ENCODE assay signal across 21 cellular contexts in genomic region chrX:124984140-124984813, GRCh38. TPM values are rescaled to one million over a fixed set of nuclear protein-coding genes. Genes with fewer than 3 reads are reported as not detected.
DNase-seq lines count a peak whose midpoint lies in the region; ATAC-seq, FAIRE-seq and TF ChIP-seq lines count a peak whose summit lies in the region.
"Had no signal": no experiment of that assay in that cellular context is flagged by ENCODE, and none has a peak within 500 bp of the region (broad histone marks: within the 10 kb centered on the region; RNA-seq: fewer than 3 reads in every experiment).

No MANE protein-coding gene starts in this region.

- no peaks in the 10 kb centered on the region for H3K9me3 Mint-ChIP-seq in naive thymus-derived CD8-positive, alpha-beta T cell
- H3K9me3 Mint-ChIP-seq: H9 had no signal

- TF ChIP-seq POLR2A in right lobe of liver (IDR thresholded peaks at IDR 0.05): no peak

- no peak overlapping the region for H3K27ac Mint-ChIP-seq in naive thymus-derived CD8-positive, alpha-beta T cell
- H3K27ac Mint-ChIP-seq: CD4-positive, CD25-positive, alpha-beta regulatory T cell; CD8-positive, alpha-beta memory T cell; H9 had no signal

- no peaks in the 10 kb centered on the region for H3K36me3 ChIP-seq in right lobe of liver
- H3K36me3 ChIP-seq: BE2C had no signal

- WGBS in right lobe of liver (ENCODE audit: insufficient coverage, low coverage, low lambda C conversion rate, missing lambda C conversion rate): 36% methylated on average over 3 of the region's 3 CpGs

- H3K4me3 Mint-ChIP-seq in naive thymus-derived CD8-positive, alpha-beta T cell: no peak overlapping the region
- H3K4me3 Mint-ChIP-seq: CD4-positive, CD25-positive, alpha-beta regulatory T cell; CD8-positive, alpha-beta memory T cell; H9 had no signal

- POLR2A ChIA-PET in HEK293T (lab: Yijun Ruan, JAX): no interaction called here
- POLR2A ChIA-PET in naive thymus-derived CD8-positive, alpha-beta T cell (lab: Charles Lee): no interaction called here

- H3K4me1 ChIP-seq in right lobe of liver: no peaks in the 10 kb centered on the region
- H3K4me1 ChIP-seq: BE2C had no signal

- peak overlapping the region; percentile 13 to 64 (median 46) for H3K27ac ChIP-seq in right lobe of liver
- H3K27ac ChIP-seq: HL-60 had no signal

- no peaks in the 10 kb centered on the region for H3K9me3 ChIP-seq in right lobe of liver
- H3K9me3 ChIP-seq: BE2C had no signal

- peak overlapping the region in 2 of 3 donors; percentile 4 to 30 for H3K4me3 ChIP-seq in right lobe of liver

- peak; percentile 41 to 86 (median 78) for ATAC-seq in right lobe of liver
- ATAC-seq in naive thymus-derived CD8-positive, alpha-beta T cell: no peak

- FAIRE-seq in RCC 7860 (lab: Jason Lieb, UNC): peak; percentile 70
- FAIRE-seq: A204.1, H1 had no signal

- H3K27me3 ChIP-seq in right lobe of liver: no peaks in the 10 kb centered on the region
- H3K27me3 ChIP-seq: BE2C had no signal

- CTCF ChIA-PET in HEK293T (lab: Yijun Ruan, JAX): no interaction called here

- no peaks in the 10 kb centered on the region for H3K4me1 Mint-ChIP-seq in naive thymus-derived CD8-positive, alpha-beta T cell
- H3K4me1 Mint-ChIP-seq: CD4-positive, CD25-positive, alpha-beta regulatory T cell; CD8-positive, alpha-beta memory T cell had no signal

- no peak for DNase-seq in HEK293T (ENCODE audit: extremely low spot score)
- DNase-seq in RCC 7860 (ENCODE audit: low spot score): peak; percentile 3
- peak; percentile 0 for DNase-seq in glomerular visceral epithelial cell (ENCODE audit: extremely low spot score)
- DNase-seq in right lobe of liver: no peak
- DNase-seq in naive thymus-derived CD8-positive, alpha-beta T cell: no peak
- DNase-seq in RPMI8226: no peak
- DNase-seq: ACHN; BE2C; C1 segment of cervical spinal cord; CD4-positive, CD25-positive, alpha-beta regulatory T cell; CD8-positive, alpha-beta memory T cell; COR-L47; DMS 273 treated with DMSO at 0.1 percent for 48 hours; DMS79; GDM1; H9; IMR-90; KBM-7 had no signal

- no peaks in the 10 kb centered on the region for H3K27me3 Mint-ChIP-seq in naive thymus-derived CD8-positive, alpha-beta T cell
- H3K27me3 Mint-ChIP-seq: CD4-positive, CD25-positive, alpha-beta regulatory T cell had no signal

- intact Hi-C loops in right lobe of liver (cut with DNase I): no loop called here

- H3K36me3 Mint-ChIP-seq in naive thymus-derived CD8-positive, alpha-beta T cell: no peaks in the 10 kb centered on the region
- H3K36me3 Mint-ChIP-seq: CD4-positive, CD25-positive, alpha-beta regulatory T cell; CD8-positive, alpha-beta memory T cell had no signal

- no peak for TF ChIP-seq CTCF in right lobe of liver (IDR thresholded peaks at IDR 0.05)

TF ChIP-seq in HEK293T, 16 proteins besides CTCF, POLR2A, EP300 and RAD21:
- TF ChIP-seq PKNOX1 (IDR thresholded peaks at IDR 0.05): peak; percentile 50
- TF ChIP-seq L3MBTL2 (conservative IDR thresholded peaks at IDR 0.05): no peak

RNA-seq across cellular contexts. Expression of gene TENM1, which starts 20.7 kb away (rescaled TPM):
- total RNA-seq in right lobe of liver: 1 to 10 TPM; 1.7 to 8.7 (median 7.3) TPM
- 1 to 10 TPM; 2.5 to 2.8 TPM for total RNA-seq in naive thymus-derived CD8-positive, alpha-beta T cell
- polyA plus RNA-seq in naive thymus-derived CD8-positive, alpha-beta T cell: under 1 TPM; 0.05 to 0.49 (median 0.23) TPM

Comparison
In these comparisons a context has a peak if more than half of its experiments do, and no peak if none do; other contexts are left out.
1. DNase-seq: peak in RCC 7860 (single experiment) and glomerular visceral epithelial cell (single experiment); none in HEK293T (single experiment), right lobe of liver (0 of 3), naive thymus-derived CD8-positive, alpha-beta T cell (0 of 10) and RPMI8226 (single experiment).
2. ATAC-seq: peak in right lobe of liver (4 of 4); none in naive thymus-derived CD8-positive, alpha-beta T cell (0 of 2).